ENCODE assay signal across 13 cellular contexts in genomic region chr10:74936577-74937445, GRCh38.
DNase-seq lines count a peak whose midpoint lies in the region; ATAC-seq, FAIRE-seq and TF ChIP-seq lines count a peak whose summit lies in the region.
"Had no signal": no experiment of that assay in that cellular context is flagged by ENCODE, and none has a peak within 500 bp of the region (broad histone marks: within the 10 kb centered on the region; RNA-seq: fewer than 3 reads in every experiment).

No MANE protein-coding gene starts in this region.

- H3K9ac ChIP-seq in adipocyte (ENCODE audit: low read length), result no peak overlapping the region

- H3K36me3 Mint-ChIP-seq in endothelial cell (ENCODE audit: low read depth, unreplicated experiment), result no peaks in the 10 kb centered on the region
- no peaks in the 10 kb centered on the region for H3K36me3 Mint-ChIP-seq in activated T-helper 17 cell treated with anti-CD3 and anti-CD28 coated beads, Interleukin-2, amount 50 U/mL, for 72 hours (ENCODE audit: low read depth)
- H3K36me3 Mint-ChIP-seq in activated CD4-positive, alpha-beta memory T cell treated with anti-CD3 and anti-CD28 coated beads, Interleukin-2, amount 10 ng/mL, durations not matched to agents 7 days and 5 days (ENCODE audit: low read depth), result peaks cover 3% of the 10 kb centered on the region

- H3K4me1 Mint-ChIP-seq in endothelial cell (ENCODE audit: unreplicated experiment), result peaks cover 22% of the 10 kb centered on the region
- peaks cover 27% of the 10 kb centered on the region for H3K4me1 Mint-ChIP-seq in activated T-helper 17 cell treated with anti-CD3 and anti-CD28 coated beads, Interleukin-2, amount 50 U/mL, for 72 hours
- no peaks in the 10 kb centered on the region for H3K4me1 Mint-ChIP-seq in activated CD4-positive, alpha-beta memory T cell treated with anti-CD3 and anti-CD28 coated beads, Interleukin-2, amount 10 ng/mL, durations not matched to agents 7 days and 5 days

- H3K27ac Mint-ChIP-seq in endothelial cell (ENCODE audit: unreplicated experiment), result no peak overlapping the region
- H3K27ac Mint-ChIP-seq in activated T-helper 17 cell treated with anti-CD3 and anti-CD28 coated beads, Interleukin-2, amount 50 U/mL, for 72 hours, result no peak overlapping the region
- H3K27ac Mint-ChIP-seq in activated CD4-positive, alpha-beta memory T cell treated with anti-CD3 and anti-CD28 coated beads, Interleukin-2, amount 10 ng/mL, durations not matched to agents 7 days and 5 days, result no peak overlapping the region
- H3K27ac Mint-ChIP-seq: activated CD4-positive, alpha-beta memory T cell treated with anti-CD3 and anti-CD28 coated beads for 36 hours; CD4-positive, alpha-beta T cell had no signal

- no peak for TF ChIP-seq CTCF in fibroblast of the aortic adventitia (IDR thresholded peaks at IDR 0.05; ENCODE audit: insufficient read depth, low read length)
- no peak for TF ChIP-seq CTCF in retinal pigment epithelial cell (conservative IDR thresholded peaks at IDR 0.05; ENCODE audit: low read depth, low read length)
- no peak for TF ChIP-seq CTCF in endothelial cell (IDR thresholded peaks at IDR 0.05; ENCODE audit: unreplicated experiment)

- H3K9me3 Mint-ChIP-seq in endothelial cell (ENCODE audit: unreplicated experiment), result no peaks in the 10 kb centered on the region
- no peaks in the 10 kb centered on the region for H3K9me3 Mint-ChIP-seq in activated T-helper 17 cell treated with anti-CD3 and anti-CD28 coated beads, Interleukin-2, amount 50 U/mL, for 72 hours
- H3K9me3 Mint-ChIP-seq in activated CD4-positive, alpha-beta memory T cell treated with anti-CD3 and anti-CD28 coated beads, Interleukin-2, amount 10 ng/mL, durations not matched to agents 7 days and 5 days, result no peaks in the 10 kb centered on the region
- H3K9me3 Mint-ChIP-seq: activated CD4-positive, alpha-beta memory T cell treated with anti-CD3 and anti-CD28 coated beads for 36 hours; CD4-positive, alpha-beta T cell had no signal

- peaks cover 2% of the 10 kb centered on the region for H3K27me3 Mint-ChIP-seq in endothelial cell (ENCODE audit: unreplicated experiment)
- H3K27me3 Mint-ChIP-seq in activated T-helper 17 cell treated with anti-CD3 and anti-CD28 coated beads, Interleukin-2, amount 50 U/mL, for 72 hours, result no peaks in the 10 kb centered on the region
- no peaks in the 10 kb centered on the region for H3K27me3 Mint-ChIP-seq in activated CD4-positive, alpha-beta memory T cell treated with anti-CD3 and anti-CD28 coated beads, Interleukin-2, amount 10 ng/mL, durations not matched to agents 7 days and 5 days
- H3K27me3 Mint-ChIP-seq: activated CD4-positive, alpha-beta memory T cell treated with anti-CD3 and anti-CD28 coated beads for 36 hours; CD4-positive, alpha-beta T cell had no signal

- no peaks in the 10 kb centered on the region for H3K27me3 ChIP-seq in adipocyte (replicated peaks; ENCODE audit: control insufficient read depth, insufficient read depth, low read length)

- DNase-seq in GM19239 (ENCODE audit: insufficient read length, low spot score), result no peak
- DNase-seq in adipocyte (ENCODE audit: low read depth), result peak; percentile 46
- DNase-seq in fibroblast of the aortic adventitia (ENCODE audit: low read depth), result peak; percentile 92
- peak; percentile 88 for DNase-seq in retinal pigment epithelial cell (ENCODE audit: low read depth)
- DNase-seq in endothelial cell (ENCODE audit: low spot score), result no peak
- no peak for DNase-seq in NCI-H510A (lab: John Stamatoyannopoulos, UW)
- no peak for DNase-seq in activated CD4-positive, alpha-beta memory T cell treated with anti-CD3 and anti-CD28 coated beads, Interleukin-2, amount 10 ng/mL, durations not matched to agents 7 days and 5 days
- DNase-seq: activated CD4-positive, alpha-beta memory T cell treated with anti-CD3 and anti-CD28 coated beads for 36 hours; CD4-positive, alpha-beta T cell; cortex of kidney; Karpas-422; NCI-H2081 treated with DMSO at 0.1 percent for 48 hours had no signal

- peak overlapping the region; percentile 13 for H3K4me3 ChIP-seq in adipocyte (ENCODE audit: low read length)
- H3K4me3 ChIP-seq in fibroblast of the aortic adventitia (ENCODE audit: low read depth, low read length), result no peak overlapping the region
- H3K4me3 ChIP-seq in retinal pigment epithelial cell (ENCODE audit: low read length), result no peak overlapping the region

- H3K4me1 ChIP-seq in adipocyte (ENCODE audit: control insufficient read depth, insufficient read depth, low read length), result peaks cover 30% of the 10 kb centered on the region

- no peak overlapping the region for H3K4me3 Mint-ChIP-seq in endothelial cell (ENCODE audit: unreplicated experiment)
- no peak overlapping the region for H3K4me3 Mint-ChIP-seq in activated T-helper 17 cell treated with anti-CD3 and anti-CD28 coated beads, Interleukin-2, amount 50 U/mL, for 72 hours
- no peak overlapping the region for H3K4me3 Mint-ChIP-seq in activated CD4-positive, alpha-beta memory T cell treated with anti-CD3 and anti-CD28 coated beads, Interleukin-2, amount 10 ng/mL, durations not matched to agents 7 days and 5 days
- H3K4me3 Mint-ChIP-seq: activated CD4-positive, alpha-beta memory T cell treated with anti-CD3 and anti-CD28 coated beads for 36 hours; CD4-positive, alpha-beta T cell had no signal

- H3K9me3 ChIP-seq in adipocyte (ENCODE audit: control insufficient read depth, low read length), result no peaks in the 10 kb centered on the region

- peak; percentile 47 for FAIRE-seq in GM19239 (lab: Jason Lieb, UNC)

- no peaks in the 10 kb centered on the region for H3K36me3 ChIP-seq in adipocyte (ENCODE audit: control insufficient read depth, insufficient read depth, low read length, severe bottlenecking)

- ATAC-seq in activated T-helper 17 cell treated with anti-CD3 and anti-CD28 coated beads, Interleukin-2, amount 50 U/mL, for 72 hours (replicated peaks), result no peak

- POLR2A ChIA-PET in activated CD4-positive, alpha-beta memory T cell treated with anti-CD3 and anti-CD28 coated beads, Interleukin-2, amount 10 ng/mL, durations not matched to agents 7 days and 5 days (lab: Charles Lee), result no interaction called here

- CTCF ChIA-PET in activated CD4-positive, alpha-beta memory T cell treated with anti-CD3 and anti-CD28 coated beads, Interleukin-2, amount 10 ng/mL, durations not matched to agents 7 days and 5 days (lab: Charles Lee), result no interaction called here

Comparison
In these comparisons a context has a peak if more than half of its experiments do, and no peak if none do; other contexts are left out.
1. DNase-seq: peak in adipocyte (single experiment), fibroblast of the aortic adventitia (single experiment) and retinal pigment epithelial cell (single experiment); none in GM19239 (single experiment), endothelial cell (single experiment), NCI-H510A (single experiment) and activated CD4-positive, alpha-beta memory T cell treated with anti-CD3 and anti-CD28 coated beads, Interleukin-2, amount 10 ng/mL, durations not matched to agents 7 days and 5 days (single experiment).